In genomic region chr4:67520141-67520540, GRCh38 we compare ENCODE assay signal across 26 cellular contexts. TPM values are rescaled to one million over a fixed set of nuclear protein-coding genes. Genes with fewer than 3 reads are reported as not detected.
DNase-seq lines count a peak whose midpoint lies in the region; ATAC-seq, FAIRE-seq and TF ChIP-seq lines count a peak whose summit lies in the region.
"Had no signal": no experiment of that assay in that cellular context is flagged by ENCODE, and none has a peak within 500 bp of the region (broad histone marks: within the 10 kb centered on the region; RNA-seq: fewer than 3 reads in every experiment).

No MANE protein-coding gene starts in this region.

- no peak for FAIRE-seq in K562 (lab: Jason Lieb, UNC)
- FAIRE-seq: GM12891, H54 had no signal

- H3K36me3 Mint-ChIP-seq in T-helper 2 cell treated with Interferon-gamma antibody and Interleukin-4, amounts not matched to agents 5 μg/mL and 100 μg/mL, for 36 hours (ENCODE audit: low read depth), result peaks cover 69% of the 10 kb centered on the region
- H3K36me3 Mint-ChIP-seq in activated naive CD8-positive, alpha-beta T cell, result peaks cover 26% of the 10 kb centered on the region
- H3K36me3 Mint-ChIP-seq in activated naive CD8-positive, alpha-beta T cell treated with anti-CD3 and anti-CD28 coated beads, Interleukin-2, amount 50 U/mL, for 24 hours (ENCODE audit: low read depth), result peaks cover 46% of the 10 kb centered on the region
- peaks cover 80% of the 10 kb centered on the region for H3K36me3 Mint-ChIP-seq in stimulated activated effector memory CD8-positive, alpha-beta T cell treated with anti-CD3 and anti-CD28 coated beads, Interleukin-12 subunit alpha, Interleukin-12 subunit beta, amount 100 ng/mL, for 72 hours
- peaks cover 26% of the 10 kb centered on the region for H3K36me3 Mint-ChIP-seq in endodermal cell (ENCODE audit: low read depth)

- H3K4me2 ChIP-seq in K562 (ENCODE audit: insufficient read depth, low read length), result no peak overlapping the region
- H3K4me2 ChIP-seq: BLaER1 treated with 17β-estradiol and CSF1 and Interleukin-3, amounts not matched to agents 10 nM and 100 nM; PC-9 had no signal

- TF ChIP-seq CTCF in K562 (IDR thresholded peaks at IDR 0.05 in 2 of 3, conservative IDR thresholded peaks at IDR 0.05 in 1 of 3; ENCODE audit: insufficient read depth in 2 of 3, low read depth in 1 of 3, low read length in 3 of 3), result no peak
- TF ChIP-seq CTCF in endodermal cell (conservative IDR thresholded peaks at IDR 0.05), result no peak
- no peak for TF ChIP-seq CTCF in breast epithelium (IDR thresholded peaks at IDR 0.05)

- no peaks in the 10 kb centered on the region for H4K20me1 ChIP-seq in K562 (replicated peaks; ENCODE audit: control insufficient read depth, insufficient read depth, low read length)

- H3K36me3 ChIP-seq in K562 (ENCODE audit: control insufficient read depth, insufficient read depth, low read length) (peaks cover 57% of the 10 kb centered on the region), endodermal cell (ENCODE audit: control insufficient read depth, insufficient read depth, low read length) (peaks cover 41% of the 10 kb centered on the region), breast epithelium (no peaks in the 10 kb centered on the region)

- in situ Hi-C loops in K562 (cut with MboI), result no loop called here

- H3K9me3 Mint-ChIP-seq in T-helper 2 cell treated with Interferon-gamma antibody and Interleukin-4, amounts not matched to agents 5 μg/mL and 100 μg/mL, for 36 hours, result peaks cover 28% of the 10 kb centered on the region
- H3K9me3 Mint-ChIP-seq in activated naive CD8-positive, alpha-beta T cell (ENCODE audit: low read depth), result no peaks in the 10 kb centered on the region
- peaks cover 4% of the 10 kb centered on the region for H3K9me3 Mint-ChIP-seq in activated naive CD8-positive, alpha-beta T cell treated with anti-CD3 and anti-CD28 coated beads, Interleukin-2, amount 50 U/mL, for 24 hours
- H3K9me3 Mint-ChIP-seq in stimulated activated effector memory CD8-positive, alpha-beta T cell treated with anti-CD3 and anti-CD28 coated beads, Interleukin-12 subunit alpha, Interleukin-12 subunit beta, amount 100 ng/mL, for 72 hours, result peaks cover 2% of the 10 kb centered on the region
- no peaks in the 10 kb centered on the region for H3K9me3 Mint-ChIP-seq in endodermal cell
- H3K9me3 Mint-ChIP-seq: CD8-positive, alpha-beta T cell had no signal

- DNase-seq in T-helper 2 cell treated with Interferon-gamma antibody and Interleukin-4, amounts not matched to agents 5 μg/mL and 100 μg/mL, for 36 hours (ENCODE audit: low spot score), result no peak
- DNase-seq in T-helper 2 cell, result no peak
- DNase-seq in activated naive CD8-positive, alpha-beta T cell treated with anti-CD3 and anti-CD28 coated beads, Interleukin-2, amount 50 U/mL, for 24 hours, result no peak
- DNase-seq in K562 (ENCODE audit: extremely low read depth in 1 of 4, low spot score in 3 of 4), result no peak
- DNase-seq in stimulated activated effector memory CD8-positive, alpha-beta T cell treated with anti-CD3 and anti-CD28 coated beads, Interleukin-12 subunit alpha, Interleukin-12 subunit beta, amount 100 ng/mL, for 72 hours (ENCODE audit: low spot score in 2 of 2), result no peak
- DNase-seq in endodermal cell, result no peak
- no peak for DNase-seq in breast epithelium (ENCODE audit: low spot score in 2 of 2)
- DNase-seq: CD8-positive, alpha-beta T cell; DND-41; KG1; NCI-H1092 treated with DMSO at 0.1 percent for 48 hours; NCI-H1436 treated with DMSO at 0.1 percent for 48 hours; NCI-H1930; NCI-H2227 treated with DMSO at 0.1 percent for 48 hours; NCI-H510A treated with DMSO at 0.1 percent for 48 hours; NCI-H748 treated with DMSO at 0.1 percent for 48 hours; PC-9; RPMI8226; SHP77 treated with DMSO at 0.1 percent for 48 hours had no signal

- H3K27me3 ChIP-seq in K562 (ENCODE audit: control insufficient read depth in 2 of 2, insufficient read depth in 2 of 2, low read length in 2 of 2) (no peaks in the 10 kb centered on the region), endodermal cell (ENCODE audit: control insufficient read depth, insufficient read depth, low read length, poor library complexity, severe bottlenecking) (no peaks in the 10 kb centered on the region), breast epithelium (no peaks in the 10 kb centered on the region)
- H3K27me3 ChIP-seq: BLaER1 treated with 17β-estradiol and CSF1 and Interleukin-3, amounts not matched to agents 10 nM and 100 nM had no signal

- POLR2A ChIA-PET in K562 (lab: Yijun Ruan, JAX), result interaction anchor here (0.6 kb wide), 1 partner anchor 491 kb away, joined by 4 read pairs; no protein-coding TSS in a partner anchor

- ATAC-seq in activated naive CD8-positive, alpha-beta T cell treated with anti-CD3 and anti-CD28 coated beads, Interleukin-2, amount 50 U/mL, for 24 hours, result no peak
- ATAC-seq in K562, result no peak
- ATAC-seq in stimulated activated effector memory CD8-positive, alpha-beta T cell treated with anti-CD3 and anti-CD28 coated beads, Interleukin-12 subunit alpha, Interleukin-12 subunit beta, amount 100 ng/mL, for 72 hours, result no peak
- ATAC-seq: CD8-positive, alpha-beta T cell had no signal

- no peak for TF ChIP-seq POLR2A in K562 (conservative IDR thresholded peaks at IDR 0.05)
- TF ChIP-seq POLR2A in breast epithelium (IDR thresholded peaks at IDR 0.05), result no peak

- H2AFZ ChIP-seq in K562 (ENCODE audit: low read depth, low read length), result no peak overlapping the region
- H2AFZ ChIP-seq: PC-9 had no signal

- no peak for TF ChIP-seq RAD21 in K562 (CRISPR knock-in tag; conservative IDR thresholded peaks at IDR 0.05 in 1 of 2, IDR thresholded peaks at IDR 0.05 in 1 of 2)

- CTCF ChIA-PET in K562 (lab: Yijun Ruan, JAX; ENCODE audit: low intra/inter-chr PET ratio), result no interaction called here

- TF ChIP-seq EP300 in K562 (IDR thresholded peaks at IDR 0.05; ENCODE audit: low read length), result no peak

- no peaks in the 10 kb centered on the region for H3K27me3 Mint-ChIP-seq in T-helper 2 cell treated with Interferon-gamma antibody and Interleukin-4, amounts not matched to agents 5 μg/mL and 100 μg/mL, for 36 hours (ENCODE audit: low read depth)
- H3K27me3 Mint-ChIP-seq in activated naive CD8-positive, alpha-beta T cell, result no peaks in the 10 kb centered on the region
- H3K27me3 Mint-ChIP-seq in activated naive CD8-positive, alpha-beta T cell treated with anti-CD3 and anti-CD28 coated beads, Interleukin-2, amount 50 U/mL, for 24 hours, result no peaks in the 10 kb centered on the region
- H3K27me3 Mint-ChIP-seq in endodermal cell (ENCODE audit: insufficient read depth), result no peaks in the 10 kb centered on the region

- peaks cover 9 to 28% of the 10 kb centered on the region in 2 experiments; a peak in 3 of 5 replicates for H3K4me1 ChIP-seq in K562 (replicated peaks in 1 of 2; ENCODE audit: control insufficient read depth in 2 of 2, insufficient read depth in 2 of 2, low read length in 2 of 2)
- H3K4me1 ChIP-seq in endodermal cell (ENCODE audit: control insufficient read depth, insufficient read depth, low read length), result no peaks in the 10 kb centered on the region
- no peaks in the 10 kb centered on the region for H3K4me1 ChIP-seq in breast epithelium

- H3K4me3 ChIP-seq in K562 (no peak overlapping the region), endodermal cell (ENCODE audit: low read length) (no peak overlapping the region), breast epithelium (no peak overlapping the region)
- H3K4me3 ChIP-seq: BLaER1 treated with 17β-estradiol and CSF1 and Interleukin-3, amounts not matched to agents 10 nM and 100 nM; PC-9 had no signal

- H3K27ac Mint-ChIP-seq in T-helper 2 cell treated with Interferon-gamma antibody and Interleukin-4, amounts not matched to agents 5 μg/mL and 100 μg/mL, for 36 hours, result peak overlapping the region; percentile 20
- peak overlapping the region; percentile 8 for H3K27ac Mint-ChIP-seq in activated naive CD8-positive, alpha-beta T cell
- no peak overlapping the region for H3K27ac Mint-ChIP-seq in activated naive CD8-positive, alpha-beta T cell treated with anti-CD3 and anti-CD28 coated beads, Interleukin-2, amount 50 U/mL, for 24 hours
- peak overlapping the region; percentile 34 for H3K27ac Mint-ChIP-seq in stimulated activated effector memory CD8-positive, alpha-beta T cell treated with anti-CD3 and anti-CD28 coated beads, Interleukin-12 subunit alpha, Interleukin-12 subunit beta, amount 100 ng/mL, for 72 hours
- no peak overlapping the region for H3K27ac Mint-ChIP-seq in endodermal cell
- H3K27ac Mint-ChIP-seq: CD8-positive, alpha-beta T cell had no signal

- H3K9me3 ChIP-seq in K562 (replicated peaks; ENCODE audit: control insufficient read depth, insufficient read depth, low read depth, low read length), result peaks cover 5% of the 10 kb centered on the region; the same call in 1 of the 2 replicates
- H3K9me3 ChIP-seq in endodermal cell (ENCODE audit: control insufficient read depth, low read length), result no peaks in the 10 kb centered on the region
- no peaks in the 10 kb centered on the region for H3K9me3 ChIP-seq in breast epithelium

- 95% methylated on average over 5 of the region's 5 CpGs for WGBS in K562 (ENCODE audit: insufficient coverage, low coverage, missing lambda C conversion rate)
- WGBS in endodermal cell (ENCODE audit: insufficient coverage in 1 of 2, insufficient read length in 1 of 2), 2 experiments, result 91 to 94% methylated on average over 3 to 5 of the region's 5 CpGs

- no peaks in the 10 kb centered on the region for H3K9me1 ChIP-seq in K562 (ENCODE audit: control insufficient read depth, insufficient read depth, low read length)

- BruUV-seq in K562 (replicated peaks; lab: Mats Ljungman, UMichigan), result no TSS peak

- peaks cover 70% of the 10 kb centered on the region for H3K79me2 ChIP-seq in K562 (ENCODE audit: control insufficient read depth, insufficient read depth, low read length)

- peaks cover 45% of the 10 kb centered on the region for H3K4me1 Mint-ChIP-seq in T-helper 2 cell treated with Interferon-gamma antibody and Interleukin-4, amounts not matched to agents 5 μg/mL and 100 μg/mL, for 36 hours (ENCODE audit: low read depth)
- peaks cover 46% of the 10 kb centered on the region for H3K4me1 Mint-ChIP-seq in activated naive CD8-positive, alpha-beta T cell (ENCODE audit: low read depth)
- peaks cover 43% of the 10 kb centered on the region for H3K4me1 Mint-ChIP-seq in activated naive CD8-positive, alpha-beta T cell treated with anti-CD3 and anti-CD28 coated beads, Interleukin-2, amount 50 U/mL, for 24 hours
- H3K4me1 Mint-ChIP-seq in stimulated activated effector memory CD8-positive, alpha-beta T cell treated with anti-CD3 and anti-CD28 coated beads, Interleukin-12 subunit alpha, Interleukin-12 subunit beta, amount 100 ng/mL, for 72 hours, result peaks cover 48% of the 10 kb centered on the region
- peaks cover 4% of the 10 kb centered on the region for H3K4me1 Mint-ChIP-seq in endodermal cell

- no peak overlapping the region for H3K27ac ChIP-seq in K562 (ENCODE audit: extremely low read depth, low read depth, low read length)
- H3K27ac ChIP-seq in endodermal cell (ENCODE audit: low read depth, low read length), result no peak overlapping the region
- H3K27ac ChIP-seq in breast epithelium, result no peak overlapping the region
- H3K27ac ChIP-seq: 22Rv1; BLaER1 treated with 17β-estradiol and CSF1 and Interleukin-3, amounts not matched to agents 10 nM and 100 nM; PC-9 had no signal

- intact Hi-C loops in K562 (cut with micrococcal nuclease) (no loop called here), breast epithelium (cut with DNase I; ENCODE audit: low total_unique reads) (no loop called here)

- no peak overlapping the region for H3K4me3 Mint-ChIP-seq in T-helper 2 cell treated with Interferon-gamma antibody and Interleukin-4, amounts not matched to agents 5 μg/mL and 100 μg/mL, for 36 hours
- no peak overlapping the region for H3K4me3 Mint-ChIP-seq in activated naive CD8-positive, alpha-beta T cell
- no peak overlapping the region for H3K4me3 Mint-ChIP-seq in activated naive CD8-positive, alpha-beta T cell treated with anti-CD3 and anti-CD28 coated beads, Interleukin-2, amount 50 U/mL, for 24 hours
- no peak overlapping the region for H3K4me3 Mint-ChIP-seq in stimulated activated effector memory CD8-positive, alpha-beta T cell treated with anti-CD3 and anti-CD28 coated beads, Interleukin-12 subunit alpha, Interleukin-12 subunit beta, amount 100 ng/mL, for 72 hours
- no peak overlapping the region for H3K4me3 Mint-ChIP-seq in endodermal cell
- H3K4me3 Mint-ChIP-seq: CD8-positive, alpha-beta T cell had no signal

- H3K9ac ChIP-seq in K562 (ENCODE audit: insufficient read depth in 1 of 2, low read depth in 2 of 2, low read length in 2 of 2), result no peak overlapping the region
- no peak overlapping the region for H3K9ac ChIP-seq in endodermal cell (ENCODE audit: extremely low read depth, low read length, poor library complexity, severe bottlenecking)
- H3K9ac ChIP-seq: BLaER1 treated with 17β-estradiol and CSF1 and Interleukin-3, amounts not matched to agents 10 nM and 100 nM had no signal

RNA-seq across cellular contexts. Expression of gene CENPC, which starts 25.2 kb away (rescaled TPM):
- total RNA-seq in K562 (2011; cell fraction: chromatin; rRNA removed; ENCODE audit: low replicate concordance), result 47.0 and 259 TPM in 2 replicates
- total RNA-seq in K562 (2011; cell fraction: nucleolus; rRNA removed), result 24.8 and 32.0 TPM in 2 replicates
- total RNA-seq in K562 (2011; cell fraction: nucleoplasm; rRNA removed), result 83.2 and 129 TPM in 2 replicates
- 21.5 and 31.4 TPM in 2 replicates for total RNA-seq in K562 (2014; rRNA removed)
- 47.7 and 61.7 TPM in 2 replicates for total RNA-seq in K562 (2014; rRNA removed; fragmentation: Illumina TruSeq; extraction: Trizol)
- total RNA-seq in K562 (2015; rRNA removed; fragmentation: Illumina TruSeq; extraction: Trizol), result 42.2 and 48.5 TPM in 2 replicates
- 27.9 and 30.5 TPM in 2 replicates for total RNA-seq in K562 (2021)
- polyA plus RNA-seq in K562 (2011; rRNA removed), result 32.5 and 38.6 TPM in 2 replicates
- 3.2 and 7.4 TPM in 2 replicates for polyA plus RNA-seq in K562 (2011; cell fraction: cytosol; rRNA removed)
- 32.1 and 44.8 TPM in 2 replicates for polyA plus RNA-seq in K562 (2011; cell fraction: nucleus; rRNA removed)
- polyA plus RNA-seq in K562 (2012), result 12.1 and 15.3 TPM in 2 replicates
- 28.0 and 30.8 TPM in 2 replicates for polyA plus RNA-seq in K562 (2014; fragmentation: Illumina TruSeq; extraction: Trizol)
- polyA plus RNA-seq in K562 (2014; fragmentation: Nextera tagmentation; extraction: Ambion mirVana), result 10 to 100 TPM; 18.1 TPM
- polyA plus RNA-seq in K562 (2014; rRNA removed), result 19.3 and 28.7 TPM in 2 replicates
- 61.4 and 85.3 TPM in 2 replicates for polyA minus RNA-seq in K562 (2011; rRNA and poly(A)+ RNA removed)
- polyA minus RNA-seq in K562 (2011; cell fraction: cytosol; rRNA and poly(A)+ RNA removed), result 15.2 and 18.5 TPM in 2 replicates
- polyA minus RNA-seq in K562 (2011; cell fraction: nucleus; rRNA and poly(A)+ RNA removed), result 87.5 and 162 TPM in 2 replicates
- total RNA-seq in endodermal cell, result 10 to 100 TPM; 22.9 to 32.3 TPM
- 21.4 TPM for polyA plus RNA-seq in endodermal cell (2013, experiment 1 of 2)
- 22.3 TPM for polyA plus RNA-seq in endodermal cell (2013, experiment 2 of 2)
- total RNA-seq in breast epithelium, result 10 to 100 TPM; 30.7 to 67.6 (median 45.9) TPM

RNA-seq across cellular contexts. Expression of gene STAP1, which starts 38.4 kb away (rescaled TPM):
- total RNA-seq in K562 (2011; cell fraction: chromatin; rRNA removed; ENCODE audit: low replicate concordance), result not detected in 2 replicates
- not detected in 2 replicates for total RNA-seq in K562 (2011; cell fraction: nucleolus; rRNA removed)
- total RNA-seq in K562 (2011; cell fraction: nucleoplasm; rRNA removed), result not detected in 2 replicates
- total RNA-seq in K562 (2014; rRNA removed) (0.50 and 1.2 TPM in 2 replicates), K562 (2014; rRNA removed; fragmentation: Illumina TruSeq; extraction: Trizol) (1.6 and 1.8 TPM in 2 replicates), K562 (2015; rRNA removed; fragmentation: Illumina TruSeq; extraction: Trizol) (5.2 and 5.6 TPM in 2 replicates), K562 (2021) (1.2 and 1.3 TPM in 2 replicates), endodermal cell (not detected), breast epithelium (under 1 TPM in 1 of 3 donors, not detected in 2; 0.32 TPM)
- polyA plus RNA-seq in K562 (2011; rRNA removed) (0.50 and 0.53 TPM in 2 replicates), K562 (2014; fragmentation: Illumina TruSeq; extraction: Trizol) (1.4 and 1.6 TPM in 2 replicates), K562 (2014; fragmentation: Nextera tagmentation; extraction: Ambion mirVana) (1 to 10 TPM; 1.9 to 2.0 TPM), K562 (2014; rRNA removed) (1.3 and 1.8 TPM in 2 replicates)
- polyA plus RNA-seq in K562 (2011; cell fraction: cytosol; rRNA removed), result 0.07 and 0.16 TPM in 2 replicates
- 0.21 TPM in 1 of 2 replicates, not detected in the other for polyA plus RNA-seq in K562 (2011; cell fraction: nucleus; rRNA removed)
- polyA plus RNA-seq in K562 (2012), result 2.8 and 4.9 TPM in 2 replicates
- polyA minus RNA-seq in K562 (2011; rRNA and poly(A)+ RNA removed), result 0.25 and 0.72 TPM in 2 replicates
- not detected in 2 replicates for polyA minus RNA-seq in K562 (2011; cell fraction: cytosol; rRNA and poly(A)+ RNA removed)
- not detected in 2 replicates for polyA minus RNA-seq in K562 (2011; cell fraction: nucleus; rRNA and poly(A)+ RNA removed)
- not detected for polyA plus RNA-seq in endodermal cell (2013, experiment 1 of 2)
- polyA plus RNA-seq in endodermal cell (2013, experiment 2 of 2), result not detected
- total RNA-seq: G401, HT1080, PC-9 had no signal

Comparison
In these comparisons a context has a peak if more than half of its experiments do, and no peak if none do; other contexts are left out.
1. H3K27ac Mint-ChIP-seq: peak in T-helper 2 cell treated with Interferon-gamma antibody and Interleukin-4, amounts not matched to agents 5 μg/mL and 100 μg/mL, for 36 hours (single experiment), activated naive CD8-positive, alpha-beta T cell (single experiment) and stimulated activated effector memory CD8-positive, alpha-beta T cell treated with anti-CD3 and anti-CD28 coated beads, Interleukin-12 subunit alpha, Interleukin-12 subunit beta, amount 100 ng/mL, for 72 hours (single experiment); none in activated naive CD8-positive, alpha-beta T cell treated with anti-CD3 and anti-CD28 coated beads, Interleukin-2, amount 50 U/mL, for 24 hours (single experiment) and endodermal cell (single experiment).